ENCODE assay signal across 11 cellular contexts in genomic region chr5:67196537-67197059, GRCh38. TPM values are rescaled to one million over a fixed set of nuclear protein-coding genes. Genes with fewer than 3 reads are reported as not detected.
DNase-seq lines count a peak whose midpoint lies in the region; ATAC-seq, FAIRE-seq and TF ChIP-seq lines count a peak whose summit lies in the region.
"Had no signal": no experiment of that assay in that cellular context is flagged by ENCODE, and none has a peak within 500 bp of the region (broad histone marks: within the 10 kb centered on the region; RNA-seq: fewer than 3 reads in every experiment).

Gene CD180, minus strand, starts transcription at chr5:67196799. Its CDS starts 158 bp downstream, at chr5:67196641.

- POLR2A ChIA-PET in naive thymus-derived CD8-positive, alpha-beta T cell (lab: Charles Lee): interaction anchor here (1.0 to 3.1 kb wide), 4 partner anchors 11 to 31 kb away, joined by 3 to 15 read pairs (median 5); no protein-coding TSS in a partner anchor

- peaks cover 0 to 12% (median 9%) of the 10 kb centered on the region in 3 donors for H3K36me3 Mint-ChIP-seq in naive thymus-derived CD8-positive, alpha-beta T cell
- no peaks in the 10 kb centered on the region for H3K36me3 Mint-ChIP-seq in mesothelial cell of epicardium

- H3K4me3 Mint-ChIP-seq in naive thymus-derived CD8-positive, alpha-beta T cell: peak within 1 kb of the TSS in 2 of 10 donors; percentile 44 to 86
- H3K4me3 Mint-ChIP-seq in mesothelial cell of epicardium: no peak within 1 kb of the TSS
- H3K4me3 Mint-ChIP-seq: HFFc6 had no signal

- DNase-seq in GM12891 (ENCODE audit: insufficient read length, low spot score): no peak
- peak; percentile 20 for DNase-seq in astrocyte of the cerebellum (ENCODE audit: low read depth)
- no peak for DNase-seq in naive thymus-derived CD8-positive, alpha-beta T cell
- DNase-seq in A172 (ENCODE audit: low spot score): no peak
- DNase-seq in mesothelial cell of epicardium (ENCODE audit: low spot score in 2 of 2, unreplicated experiment in 2 of 2): no peak
- DNase-seq in CD1c-positive myeloid dendritic cell (ENCODE audit: extremely low spot score): no peak
- DNase-seq: HFFc6 had no signal

- FAIRE-seq in GM12891 (lab: Jason Lieb, UNC): peak; percentile 64
- FAIRE-seq: G401.6, K562 had no signal

- no peak within 1 kb of the TSS for H3K4me3 ChIP-seq in astrocyte of the cerebellum (ENCODE audit: low read depth, low read length)
- H3K4me3 ChIP-seq: K562 had no signal

- H3K9me3 Mint-ChIP-seq in naive thymus-derived CD8-positive, alpha-beta T cell: peaks cover 0 to 16% (median 6%) of the 10 kb centered on the region in 9 donors
- peaks cover 10% of the 10 kb centered on the region for H3K9me3 Mint-ChIP-seq in mesothelial cell of epicardium
- H3K9me3 Mint-ChIP-seq: HFFc6 had no signal

- no peaks in the 10 kb centered on the region for H3K27me3 Mint-ChIP-seq in naive thymus-derived CD8-positive, alpha-beta T cell
- H3K27me3 Mint-ChIP-seq in mesothelial cell of epicardium (ENCODE audit: low read depth): no peaks in the 10 kb centered on the region

- no peak for TF ChIP-seq CTCF in astrocyte of the cerebellum (IDR thresholded peaks at IDR 0.05; ENCODE audit: low read depth, low read length, missing control alignments)
- TF ChIP-seq CTCF in mesothelial cell of epicardium (IDR thresholded peaks at IDR 0.05; ENCODE audit: unreplicated experiment): no peak

- peak; percentile 31 for ATAC-seq in HG02759 (IDR thresholded peaks at IDR 0.05; ENCODE audit: unreplicated experiment)
- peak in 1 of 2 donors; percentile 32 for ATAC-seq in naive thymus-derived CD8-positive, alpha-beta T cell
- no peak for ATAC-seq in GM21381 (IDR thresholded peaks at IDR 0.05; ENCODE audit: unreplicated experiment)
- ATAC-seq: K562 had no signal

- H3K27ac Mint-ChIP-seq in naive thymus-derived CD8-positive, alpha-beta T cell: peak within 1 kb of the TSS in 6 of 10 donors; percentile 41 to 93 (median 72)
- no peak within 1 kb of the TSS for H3K27ac Mint-ChIP-seq in mesothelial cell of epicardium
- H3K27ac Mint-ChIP-seq: HFFc6 had no signal

- in situ Hi-C loops in astrocyte of the cerebellum (cut with HindIII; ENCODE audit: low sequenced_read_pairs): no loop called here

- peaks cover 21 to 89% (median 53%) of the 10 kb centered on the region in 4 donors for H3K4me1 Mint-ChIP-seq in naive thymus-derived CD8-positive, alpha-beta T cell
- H3K4me1 Mint-ChIP-seq in mesothelial cell of epicardium: peaks cover 4% of the 10 kb centered on the region

- no peak for TF ChIP-seq POLR2A in GM12891 (IDR thresholded peaks at IDR 0.05; ENCODE audit: low read depth, low read length)

TF ChIP-seq in GM12891, 5 proteins besides CTCF, POLR2A, EP300 and RAD21:
- no peak for TF ChIP-seq POLR2AphosphoS5 (IDR thresholded peaks at IDR 0.05; ENCODE audit: low read depth, low read length)
- TF ChIP-seq POU2F2 (IDR thresholded peaks at IDR 0.05; ENCODE audit: low read depth, low read length): no peak
- TF ChIP-seq TAF1 (IDR thresholded peaks at IDR 0.05; ENCODE audit: low read depth, low read length): no peak
- TF ChIP-seq SPI1 (IDR thresholded peaks at IDR 0.05; ENCODE audit: low read depth, low read length): peak; percentile 52; the same call in 1 of the 2 replicates
- no peak for TF ChIP-seq PAX5 (IDR thresholded peaks at IDR 0.05; ENCODE audit: insufficient read depth, low read length, severe bottlenecking)

RNA-seq across cellular contexts. Expression of gene CD180, which starts in this region (rescaled TPM):
- polyA plus RNA-seq in GM12891 (2012; ENCODE audit: low read depth, missing spikeins): 1.1 TPM
- 1 to 10 TPM; 1.4 to 2.1 TPM for total RNA-seq in naive thymus-derived CD8-positive, alpha-beta T cell
- polyA plus RNA-seq in naive thymus-derived CD8-positive, alpha-beta T cell: under 1 TPM in 2 of 3 donors, not detected in 1; 0.03 to 0.08 TPM
- 0.03 and 0.53 TPM in 2 replicates for total RNA-seq in A172 (2014; rRNA removed; shearing (Covaris generic))
- total RNA-seq in mesothelial cell of epicardium: not detected in 3 replicates
- total RNA-seq: HFFc6 had no signal
